Comparison of ENCODE assay signal across 8 cellular contexts in the genomic region with DNA sequence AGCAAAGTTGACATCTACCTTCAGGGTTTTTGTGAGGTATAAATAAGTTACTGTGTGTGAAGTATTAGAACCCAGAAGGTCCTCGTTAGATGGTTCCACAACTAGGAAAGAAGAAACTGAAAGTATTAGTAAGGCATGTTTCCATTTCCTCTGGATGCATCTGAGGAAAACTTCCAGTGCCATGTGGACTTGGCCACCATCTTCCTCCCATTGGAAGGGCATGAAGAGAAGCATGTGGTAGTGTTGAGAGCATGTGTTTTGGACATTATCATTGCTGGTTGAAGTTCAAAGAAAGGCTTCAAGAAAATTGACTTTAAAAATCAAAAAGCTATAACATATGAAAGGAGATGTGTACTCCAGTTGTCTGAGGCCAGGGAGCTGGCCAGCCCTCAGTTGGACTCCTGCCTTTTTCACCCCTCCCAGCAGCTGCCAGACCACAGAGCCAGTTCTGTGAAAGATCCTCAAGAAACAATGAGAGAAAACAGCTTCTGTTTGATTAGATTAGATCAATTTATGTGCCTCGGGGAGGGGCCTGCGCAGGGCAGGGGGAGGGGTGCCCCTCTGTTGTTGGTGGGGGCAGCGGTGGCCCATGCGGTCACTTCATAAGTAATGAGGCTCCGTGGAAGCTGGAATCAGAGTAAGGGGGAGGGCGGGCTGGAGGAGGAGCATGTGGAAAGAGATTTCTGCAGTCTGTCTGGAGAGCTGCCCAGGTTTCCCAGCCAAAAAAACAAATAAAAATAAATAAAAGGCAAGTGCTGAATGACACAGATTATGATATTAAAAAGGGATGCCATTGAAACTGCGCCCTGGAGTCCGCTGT.
DNase-seq lines count a peak whose midpoint lies in the region; ATAC-seq, FAIRE-seq and TF ChIP-seq lines count a peak whose summit lies in the region.

No MANE protein-coding gene starts in this region.

- no peak overlapping the region for H3K27ac Mint-ChIP-seq in GM23338

- peaks cover 12% of the 10 kb centered on the region; the same call in 1 of the 2 replicates for H3F3A ChIP-seq in GM23338 (replicated peaks; ENCODE audit: low read depth)

- TF ChIP-seq POLR2A in A549 (IDR thresholded peaks at IDR 0.05; ENCODE audit: low read length) (no peak), endothelial cell of umbilical vein (IDR thresholded peaks at IDR 0.05; ENCODE audit: low read depth, low read length) (no peak), uterus (IDR thresholded peaks at IDR 0.05) (no peak)

- no peak overlapping the region for H2AFZ ChIP-seq in GM23338
- no peak overlapping the region for H2AFZ ChIP-seq in endothelial cell of umbilical vein (ENCODE audit: low read depth, low read length)

- H3K79me2 ChIP-seq in GM23338 (replicated peaks; ENCODE audit: insufficient read depth), result peaks cover 100% of the 10 kb centered on the region
- H3K79me2 ChIP-seq in endothelial cell of umbilical vein (ENCODE audit: control insufficient read depth, insufficient read depth, low read length), result no peaks in the 10 kb centered on the region

- H3K4me3 Mint-ChIP-seq in GM23338, result peak overlapping the region; percentile 61; the same call in 2 of the 3 replicates

- H3K9ac ChIP-seq in endothelial cell of umbilical vein (replicated peaks; ENCODE audit: extremely low read depth, insufficient read depth, low read length), result no peak overlapping the region

- no peaks in the 10 kb centered on the region for H3K9me2 ChIP-seq in GM23338 (ENCODE audit: insufficient read depth)

- TF ChIP-seq EP300 in A549 (IDR thresholded peaks at IDR 0.05), result no peak

- BruUV-seq in endothelial cell of umbilical vein (replicated peaks; lab: Mats Ljungman, UMichigan), result no TSS peak

- no peak for TF ChIP-seq RAD21 in A549 (conservative IDR thresholded peaks at IDR 0.05 in 1 of 2, IDR thresholded peaks at IDR 0.05 in 1 of 2)

- peaks cover 87% of the 10 kb centered on the region for H3K4me1 Mint-ChIP-seq in GM23338

- peaks cover 3% of the 10 kb centered on the region; the same call in 1 of the 3 replicates for H3K36me3 Mint-ChIP-seq in GM23338 (ENCODE audit: low read depth)

- ATAC-seq in A549 (peak in 1 of 2 experiments; percentile 80; a peak in 3 of 6 replicates), GM23338 (peak; percentile 15), GM19324 (IDR thresholded peaks at IDR 0.05; ENCODE audit: low FRiP score, unreplicated experiment) (no peak), HG02938 (IDR thresholded peaks at IDR 0.05; ENCODE audit: unreplicated experiment) (no peak)

- peak overlapping the region in 1 of 2 experiments; percentile 73; a peak in 3 of 6 replicates for H3K27ac ChIP-seq in A549
- no peak overlapping the region for H3K27ac ChIP-seq in GM23338 (ENCODE audit: low read depth)
- H3K27ac ChIP-seq in SJSA1, result no peak overlapping the region
- no peak overlapping the region for H3K27ac ChIP-seq in endothelial cell of umbilical vein (ENCODE audit: insufficient read depth, low read depth, low read length)
- peak overlapping the region; percentile 56 to 60 for H3K27ac ChIP-seq in uterus

- POLR2A ChIA-PET in A549 (lab: Yijun Ruan, JAX) (no interaction called here), endothelial cell of umbilical vein (lab: Charles Lee) (interaction anchor here (0.6 kb wide), 1 partner anchor 34 kb away, joined by 3 read pairs; no protein-coding TSS in a partner anchor)

- H3K36me3 ChIP-seq in GM23338 (ENCODE audit: insufficient read depth) (no peaks in the 10 kb centered on the region), SJSA1 (no peaks in the 10 kb centered on the region), endothelial cell of umbilical vein (ENCODE audit: control insufficient read depth in 2 of 2, extremely low read depth in 1 of 2, insufficient read depth in 2 of 2, low read length in 2 of 2) (no peaks in the 10 kb centered on the region), uterus (no peaks in the 10 kb centered on the region)

- H4K20me1 ChIP-seq in GM23338 (replicated peaks; ENCODE audit: insufficient read depth), result peaks cover 98% of the 10 kb centered on the region
- H4K20me1 ChIP-seq in endothelial cell of umbilical vein (replicated peaks; ENCODE audit: control insufficient read depth, extremely low read depth, insufficient read depth, low read length), result no peaks in the 10 kb centered on the region

- CTCF ChIA-PET in A549 (lab: Yijun Ruan, JAX) (interaction anchor here (1.5 kb wide), 1 partner anchor 41 kb away, joined by 4 read pairs; no protein-coding TSS in a partner anchor), endothelial cell of umbilical vein (lab: Charles Lee) (interaction anchor here (0.7 to 2.1 kb wide), 8 partner anchors 10 to 1353 kb away, joined by 3 to 13 read pairs (median 4); no protein-coding TSS in a partner anchor)

- H3K4me2 ChIP-seq in A549 (peak overlapping the region; percentile 69), GM23338 (peak overlapping the region; percentile 55), endothelial cell of umbilical vein (ENCODE audit: insufficient read depth, low read length) (peak overlapping the region; percentile 17)

- H3K9me1 ChIP-seq in endothelial cell of umbilical vein (replicated peaks; ENCODE audit: control insufficient read depth, extremely low read depth, insufficient read depth, low read length), result no peaks in the 10 kb centered on the region

- FAIRE-seq in A549 (lab: Jason Lieb, UNC) (no peak), endothelial cell of umbilical vein (lab: Jason Lieb, UNC) (peak; percentile 42)

- peaks cover 30% of the 10 kb centered on the region for H3K27me3 Mint-ChIP-seq in GM23338 (ENCODE audit: insufficient read depth, low read depth, poor library complexity)

- DNase-seq in A549 (ENCODE audit: low read depth in 1 of 2, low spot score in 1 of 2) (peak; percentile 15 to 24), GM23338 (ENCODE audit: low spot score) (no peak), SJSA1 (ENCODE audit: low read depth in 1 of 2, low spot score in 2 of 2) (peak; percentile 44 to 72), endothelial cell of umbilical vein (ENCODE audit: low read depth, low spot score) (peak; percentile 87), myocyte (ENCODE audit: low read depth) (peak; percentile 86), uterus (peak; percentile 76 to 80)

- peaks cover 40% of the 10 kb centered on the region for H3K4me1 ChIP-seq in A549
- peaks cover 100% of the 10 kb centered on the region for H3K4me1 ChIP-seq in GM23338 (ENCODE audit: insufficient read depth)
- H3K4me1 ChIP-seq in SJSA1 (replicated peaks), result peaks cover 22% of the 10 kb centered on the region
- peaks cover 5% of the 10 kb centered on the region for H3K4me1 ChIP-seq in endothelial cell of umbilical vein (ENCODE audit: control insufficient read depth, extremely low read depth, insufficient read depth, low read length)
- H3K4me1 ChIP-seq in uterus, result no peaks in the 10 kb centered on the region

- H3K27me3 ChIP-seq in GM23338 (ENCODE audit: insufficient read depth) (no peaks in the 10 kb centered on the region), SJSA1 (replicated peaks) (no peaks in the 10 kb centered on the region), endothelial cell of umbilical vein (ENCODE audit: control insufficient read depth in 2 of 2, insufficient read depth in 2 of 2, low read length in 2 of 2) (no peaks in the 10 kb centered on the region), uterus (no peaks in the 10 kb centered on the region)

- no peak for TF ChIP-seq CTCF in A549 (IDR thresholded peaks at IDR 0.05)
- TF ChIP-seq CTCF in GM23338 (conservative IDR thresholded peaks at IDR 0.05; ENCODE audit: low read depth in 2 of 2), result no peak
- no peak for TF ChIP-seq CTCF in endothelial cell of umbilical vein (IDR thresholded peaks at IDR 0.05; ENCODE audit: extremely low read depth in 1 of 2, insufficient read depth in 1 of 2, low read depth in 1 of 2, low read length in 2 of 2)
- no peak for TF ChIP-seq CTCF in uterus (IDR thresholded peaks at IDR 0.05)

- H3K9me3 Mint-ChIP-seq in GM23338, result no peaks in the 10 kb centered on the region; the same call in 2 of the 3 replicates

- 22% methylated on average over 6 of the region's 9 CpGs for WGBS in A549 (ENCODE audit: missing lambda C conversion rate)

- H3K4me3 ChIP-seq in A549 (peak overlapping the region; percentile 36), GM23338 (peak overlapping the region; percentile 34), SJSA1 (no peak overlapping the region), endothelial cell of umbilical vein (replicated peaks in 1 of 3; ENCODE audit: insufficient read depth in 1 of 3, low read depth in 1 of 3, low read length in 3 of 3) (peak overlapping the region in 1 of 3 experiments; percentile 27), uterus (peak overlapping the region; percentile 10 to 35)

- dilution Hi-C loops in endothelial cell of umbilical vein (cut with MboI; ENCODE audit: extremely low pct_ligation_motif_present, low sequenced_read_pairs), result no loop called here

- H3K9me3 ChIP-seq in A549 (no peaks in the 10 kb centered on the region), SJSA1 (replicated peaks) (no peaks in the 10 kb centered on the region), endothelial cell of umbilical vein (replicated peaks; ENCODE audit: control insufficient read depth, insufficient read depth, low read length) (no peaks in the 10 kb centered on the region), uterus (no peaks in the 10 kb centered on the region)

- intact Hi-C loops in endothelial cell of umbilical vein (cut with micrococcal nuclease), result loop anchor here (2.0 kb wide), 1 partner anchor 35 kb away; no protein-coding TSS in a partner anchor
- intact Hi-C loops in uterus (cut with DNase I; ENCODE audit: low total_unique reads), result no loop called here

TF ChIP-seq in A549, 52 proteins besides CTCF, POLR2A, EP300 and RAD21:
- no peak for TF ChIP-seq NPAS2 (CRISPR knock-in tag; IDR thresholded peaks at IDR 0.05; ENCODE audit: borderline replicate concordance)
- no peak for TF ChIP-seq ESRRA (IDR thresholded peaks at IDR 0.05; ENCODE audit: borderline replicate concordance, low read length)
- TF ChIP-seq EHMT2 (IDR thresholded peaks at IDR 0.05; ENCODE audit: low read depth), result peak; percentile 76; the same call in 1 of the 2 replicates
- no peak for TF ChIP-seq HOXA7 (CRISPR knock-in tag; IDR thresholded peaks at IDR 0.05)
- no peak for TF ChIP-seq MAFK (IDR thresholded peaks at IDR 0.05; ENCODE audit: partially characterized antibody)

TF ChIP-seq in GM23338, 12 proteins besides CTCF, POLR2A, EP300 and RAD21 (continues in another document):
- TF ChIP-seq NANOG (IDR thresholded peaks at IDR 0.05; ENCODE audit: borderline replicate concordance) (no peak), CREB1 (CRISPR knock-in tag; IDR thresholded peaks at IDR 0.05; ENCODE audit: low read depth) (no peak)

TF ChIP-seq in endothelial cell of umbilical vein, 7 proteins besides CTCF, POLR2A, EP300 and RAD21 (continues in another document):
- TF ChIP-seq POLR2AphosphoS5 (IDR thresholded peaks at IDR 0.05; ENCODE audit: insufficient read depth, low read depth, low read length), result no peak
- TF ChIP-seq, protein P1, sequence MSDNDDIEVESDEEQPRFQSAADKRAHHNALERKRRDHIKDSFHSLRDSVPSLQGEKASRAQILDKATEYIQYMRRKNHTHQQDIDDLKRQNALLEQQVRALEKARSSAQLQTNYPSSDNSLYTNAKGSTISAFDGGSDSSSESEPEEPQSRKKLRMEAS (IDR thresholded peaks at IDR 0.05; ENCODE audit: insufficient read depth, insufficient read length), result no peak
- no peak for TF ChIP-seq GATA2 (IDR thresholded peaks at IDR 0.05; ENCODE audit: insufficient read depth, insufficient read length, low read depth, low read length)
- TF ChIP-seq FOS (IDR thresholded peaks at IDR 0.05; ENCODE audit: borderline replicate concordance, insufficient read depth, low read length), result no peak
- no peak for TF ChIP-seq MYC (IDR thresholded peaks at IDR 0.05; ENCODE audit: low read depth, low read length)

Comparison
In these comparisons a context has a peak if more than half of its experiments do, and no peak if none do; other contexts are left out.
1. H3K27ac ChIP-seq: peak in uterus (2 of 2); none in GM23338 (single experiment), SJSA1 (single experiment) and endothelial cell of umbilical vein (single experiment).
2. H3K4me2 ChIP-seq: peak in every context shown above with its lines; median percentile 69 in A549; 55 in GM23338; 17 in endothelial cell of umbilical vein.